In genomic region chr21:18608226-18608625, GRCh38 we compare ENCODE assay signal across 20 cellular contexts.
A peak's percentile ranks its signal among the peaks of the same experiment; 100 is the strongest.
DNase-seq lines count a peak whose midpoint lies in the region; ATAC-seq lines count a peak whose summit lies in the region.
"Had no signal": no experiment of that assay in that cellular context is flagged by ENCODE, and none has a peak within 500 bp of the region (broad histone marks: within the 10 kb centered on the region; RNA-seq: fewer than 3 reads in every experiment).

No MANE protein-coding gene starts in this region.

- ATAC-seq in GM21825 (IDR thresholded peaks at IDR 0.05; ENCODE audit: unreplicated experiment), result no peak
- ATAC-seq: GM23338, K562 had no signal

- DNase-seq in NCI-H1092 (lab: John Stamatoyannopoulos, UW) (peak; percentile 79), NCI-H2081 (lab: John Stamatoyannopoulos, UW) (peak; percentile 42 to 82), NCI-H69 (lab: John Stamatoyannopoulos, UW) (peak; percentile 97), putamen (ENCODE audit: low spot score) (peak; percentile 20), epidermal melanocyte (ENCODE audit: insufficient read length, low spot score) (no peak), Kasumi-1 (lab: John Stamatoyannopoulos, UW) (no peak)
- DNase-seq: activated CD4-positive, alpha-beta T cell treated with anti-CD3 and anti-CD28 coated beads for 1 hour; activated gamma-delta T cell treated with Interleukin-2 at 50 U/mL for 16 hours; brain microvascular endothelial cell; effector CD4-positive, alpha-beta T cell; GDM1; mammary epithelial cell; MG63; NCI-H2029 treated with DMSO at 0.1 percent for 48 hours; stomach; T-helper 1 cell; transverse colon had no signal

Comparison
In these comparisons a context has a peak if more than half of its experiments do, and no peak if none do; other contexts are left out.
1. DNase-seq: peak in NCI-H1092 (single experiment), NCI-H2081 (2 of 2), NCI-H69 (single experiment) and putamen (single experiment); none in epidermal melanocyte (single experiment) and Kasumi-1 (0 of 2).